In the genomic region with DNA sequence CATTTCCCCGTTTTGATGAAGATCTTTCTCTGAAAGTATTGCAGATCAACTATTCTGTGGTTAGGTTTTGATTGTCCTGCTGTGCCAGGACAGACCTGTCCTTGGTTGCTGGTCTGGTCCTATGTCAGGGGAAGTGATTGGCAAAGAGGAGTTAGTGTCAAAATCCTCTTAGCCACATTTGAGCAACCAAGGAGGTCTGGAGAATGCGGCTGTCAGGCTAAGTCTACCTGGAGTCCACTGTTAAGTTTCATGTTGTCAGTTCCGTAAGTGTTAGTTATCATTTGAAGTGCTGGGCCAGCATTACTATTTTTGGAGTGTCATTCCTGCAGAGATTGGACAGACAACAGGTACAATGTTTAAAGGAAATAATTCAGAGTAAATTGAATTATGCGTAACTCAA, we compare ENCODE assay signal across 6 cellular contexts.
"Had no signal": no experiment of that assay in that cellular context is flagged by ENCODE, and none has a peak within 500 bp of the region (broad histone marks: within the 10 kb centered on the region; RNA-seq: fewer than 3 reads in every experiment).

No MANE protein-coding gene starts in this region.

- DNase-seq: H9, HCEC 1CT, KBM-7 had no signal

- ATAC-seq: GM23338, HepG2 had no signal

- H3K27ac ChIP-seq: HL-60 had no signal

- H3K4me3 ChIP-seq: GM23338 had no signal
